ENCODE assay signal across 8 cellular contexts in genomic region chr1:156746716-156747631, GRCh38. TPM values are rescaled to one million over a fixed set of nuclear protein-coding genes. Genes with fewer than 3 reads are reported as not detected.
DNase-seq lines count a peak whose midpoint lies in the region; ATAC-seq and TF ChIP-seq lines count a peak whose summit lies in the region.

No MANE protein-coding gene starts in this region.

- peak overlapping the region; percentile 99 for H3K4me2 ChIP-seq in Loucy (ENCODE audit: low read depth, low read length, poor library complexity, severe bottlenecking)

- DNase-seq in ELR (ENCODE audit: low read depth) (peak; percentile 96), SHP77 (lab: John Stamatoyannopoulos, UW) (peak; percentile 80 to 93), heart left ventricle (peak; percentile 93 to 97 (median 96)), osteocyte (ENCODE audit: extremely low spot score, unreplicated experiment) (peak; percentile 97)

- peaks cover 56% of the 10 kb centered on the region for H3K4me1 Mint-ChIP-seq in osteocyte (ENCODE audit: unreplicated experiment)

- H2AFZ ChIP-seq in Loucy (ENCODE audit: low read length) = no peak overlapping the region

- H3F3A ChIP-seq in Loucy (ENCODE audit: low read depth) = peaks cover 14% of the 10 kb centered on the region; the same call in 1 of the 2 replicates

- H3K27me3 ChIP-seq in Loucy (ENCODE audit: insufficient read depth, low read length, poor library complexity, severe bottlenecking) (peaks cover 6% of the 10 kb centered on the region), heart left ventricle (no peaks in the 10 kb centered on the region)

- intact Hi-C loops in heart left ventricle (cut with DNase I) = no loop called here

- H3K9me3 ChIP-seq in Loucy (ENCODE audit: insufficient read depth, low read depth, low read length) (no peaks in the 10 kb centered on the region), heart left ventricle (no peaks in the 10 kb centered on the region)

- peak in 1 of 2 donors; percentile 60 for TF ChIP-seq POLR2A in heart left ventricle (IDR thresholded peaks at IDR 0.05)

- peak overlapping the region; percentile 100 for H3K27ac Mint-ChIP-seq in osteocyte (ENCODE audit: unreplicated experiment)

- H3K4me1 ChIP-seq in Loucy (ENCODE audit: insufficient read depth, low read length, poor library complexity, severe bottlenecking) (peaks cover 28% of the 10 kb centered on the region), heart left ventricle (peaks cover 22 to 62% (median 51%) of the 10 kb centered on the region in 12 donors)

- peak overlapping the region; percentile 98 for H3K27ac ChIP-seq in angular gyrus (ENCODE audit: low read depth, low read length)
- H3K27ac ChIP-seq in heart left ventricle = peak overlapping the region; percentile 96 to 100 (median 99)

- peaks cover 86% of the 10 kb centered on the region for H3K79me2 ChIP-seq in Loucy (ENCODE audit: insufficient read depth, low read length)

- H3K9me3 Mint-ChIP-seq in osteocyte (ENCODE audit: unreplicated experiment) = no peaks in the 10 kb centered on the region

- H3K27me3 Mint-ChIP-seq in osteocyte (ENCODE audit: unreplicated experiment) = no peaks in the 10 kb centered on the region

- H3K4me3 ChIP-seq in Loucy (ENCODE audit: low read length, poor library complexity, severe bottlenecking) = peak overlapping the region; percentile 90
- H3K4me3 ChIP-seq in heart left ventricle = peak overlapping the region; percentile 6 to 100 (median 92)

- ATAC-seq in heart left ventricle (peak; percentile 70 to 74 (median 72)), GM18517 (IDR thresholded peaks at IDR 0.05; ENCODE audit: unreplicated experiment) (no peak), GM21825 (IDR thresholded peaks at IDR 0.05; ENCODE audit: unreplicated experiment) (no peak)

- H3K36me3 ChIP-seq in Loucy (ENCODE audit: insufficient read depth, low read length) (peaks cover 34% of the 10 kb centered on the region; the same call in 1 of the 2 replicates), heart left ventricle (peaks cover 0 to 35% (median 26%) of the 10 kb centered on the region in 9 donors)

- H3K9ac ChIP-seq in Loucy (ENCODE audit: low read depth, low read length, poor library complexity, severe bottlenecking) = peak overlapping the region; percentile 100

- peak; percentile 55 for TF ChIP-seq CTCF in Loucy (conservative IDR thresholded peaks at IDR 0.05; ENCODE audit: low read length)
- peak in 5 of 12 donors; percentile 14 to 27 (median 18) for TF ChIP-seq CTCF in heart left ventricle (IDR thresholded peaks at IDR 0.05)
- TF ChIP-seq CTCF in osteocyte (IDR thresholded peaks at IDR 0.05) = peak; percentile 18

- 1 to 3% (median 3%) methylated on average over 16 to 25 of the region's 30 CpGs for WGBS in heart left ventricle, 4 donors

- peaks cover 15% of the 10 kb centered on the region for H3K36me3 Mint-ChIP-seq in osteocyte (ENCODE audit: unreplicated experiment)

- peaks cover 55% of the 10 kb centered on the region for H4K20me1 ChIP-seq in Loucy (ENCODE audit: insufficient read depth, low read length, poor library complexity, severe bottlenecking)

- peak overlapping the region; percentile 88 for H3K4me3 Mint-ChIP-seq in osteocyte (ENCODE audit: unreplicated experiment)

- H3K9me2 ChIP-seq in Loucy (replicated peaks; ENCODE audit: low read depth, low read length) = no peaks in the 10 kb centered on the region

RNA-seq across cellular contexts. Expression of gene HDGF, which starts 4.5 kb away (rescaled TPM):
- total RNA-seq in heart left ventricle = 100 to 1,000 TPM; 137 to 224 (median 147) TPM
- polyA plus RNA-seq in heart left ventricle = 100 to 1,000 TPM in 1 of 2 donors, 10 to 100 TPM in 1; 87.7 to 240 TPM
- total RNA-seq in osteocyte = 213 and 219 TPM in 2 replicates

RNA-seq across cellular contexts. Expression of gene MRPL24, which starts 6.1 kb away (rescaled TPM):
- 100 to 1,000 TPM in 1 of 9 donors, 10 to 100 TPM in 8; 74.8 to 117 (median 79.6) TPM for total RNA-seq in heart left ventricle
- 100 to 1,000 TPM; 135 to 230 TPM for polyA plus RNA-seq in heart left ventricle
- 52.6 and 55.8 TPM in 2 replicates for total RNA-seq in osteocyte

RNA-seq across cellular contexts. Expression of gene ISG20L2, which starts 18.4 kb away (rescaled TPM):
- total RNA-seq in heart left ventricle = 10 to 100 TPM in 8 of 9 donors, 1 to 10 TPM in 1; 8.4 to 17.9 (median 12.8) TPM
- 10 to 100 TPM in 1 of 2 donors, 1 to 10 TPM in 1; 5.1 to 17.6 TPM for polyA plus RNA-seq in heart left ventricle
- total RNA-seq in osteocyte = 33.0 and 37.7 TPM in 2 replicates

RNA-seq across cellular contexts. Expression of gene METTL25B, which starts 18.7 kb away (rescaled TPM):
- 10 to 100 TPM in 8 of 9 donors, 1 to 10 TPM in 1; 8.9 to 18.9 (median 15.0) TPM for total RNA-seq in heart left ventricle
- polyA plus RNA-seq in heart left ventricle = 10 to 100 TPM; 15.6 to 24.3 TPM
- total RNA-seq in osteocyte = 21.3 and 24.1 TPM in 2 replicates

RNA-seq across cellular contexts. Expression of gene PRCC, which starts 20.4 kb away (rescaled TPM):
- total RNA-seq in heart left ventricle (10 to 100 TPM; 34.6 to 55.5 (median 39.0) TPM), osteocyte (71.1 and 85.4 TPM in 2 replicates)
- polyA plus RNA-seq in heart left ventricle = 10 to 100 TPM; 39.0 to 49.9 TPM

Comparison
In these comparisons a context has a peak if more than half of its experiments do, and no peak if none do; other contexts are left out.
1. ATAC-seq: peak in heart left ventricle (4 of 4); none in GM18517 (single experiment) and GM21825 (single experiment).
2. Peak in every context shown above with its lines, with median percentiles within 50 percentile points of each other: DNase-seq.